8 cellular contexts compared by ENCODE assay signal in the genomic region with DNA sequence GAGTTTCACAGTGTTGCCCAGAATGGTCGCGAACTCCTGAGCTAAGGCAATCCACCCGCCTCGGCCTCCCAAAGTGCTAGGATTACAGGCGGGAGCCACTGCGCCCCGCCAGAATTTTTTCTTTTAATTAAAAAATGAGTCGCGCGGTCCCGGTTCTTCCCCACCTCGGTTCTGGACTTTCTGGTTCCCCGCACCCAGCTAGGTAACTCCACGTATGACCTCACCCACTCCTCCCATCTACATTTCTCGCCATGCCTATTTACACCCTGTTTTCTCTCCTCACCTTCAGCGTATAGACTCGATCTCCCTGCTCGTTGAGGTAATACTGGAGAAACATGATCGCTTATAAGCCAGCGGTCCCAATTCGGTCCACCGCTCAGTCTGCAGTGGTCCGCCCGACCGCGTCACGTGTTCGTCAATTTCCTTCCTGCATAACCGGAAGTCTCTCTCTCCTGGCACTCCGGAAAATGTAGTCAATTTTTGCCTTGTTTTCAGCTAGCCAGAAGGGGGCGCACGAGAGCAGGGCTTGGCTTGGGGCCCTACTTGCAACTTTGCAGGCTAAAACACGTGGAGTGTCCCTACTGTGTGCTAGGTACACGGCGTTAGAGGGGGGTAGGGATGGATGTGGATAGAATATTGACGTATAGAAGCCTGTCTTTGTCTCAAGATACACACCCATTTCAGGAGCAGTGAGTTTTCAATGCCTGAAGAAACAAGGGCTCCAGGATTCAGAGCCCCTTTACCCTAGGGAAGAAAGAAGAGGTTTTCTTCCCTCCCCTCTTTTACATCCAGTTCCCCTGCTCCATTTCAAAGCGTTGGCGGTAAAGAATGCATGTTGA. TPM values are rescaled to one million over a fixed set of nuclear protein-coding genes. Genes with fewer than 3 reads are reported as not detected.
DNase-seq lines count a peak whose midpoint lies in the region; ATAC-seq and TF ChIP-seq lines count a peak whose summit lies in the region.

TSS of gene NOP10 (minus strand) at position 400 of the 839 bp plus-strand sequence. CDS start at position 337, 63 bp downstream.
A gene with protein sequence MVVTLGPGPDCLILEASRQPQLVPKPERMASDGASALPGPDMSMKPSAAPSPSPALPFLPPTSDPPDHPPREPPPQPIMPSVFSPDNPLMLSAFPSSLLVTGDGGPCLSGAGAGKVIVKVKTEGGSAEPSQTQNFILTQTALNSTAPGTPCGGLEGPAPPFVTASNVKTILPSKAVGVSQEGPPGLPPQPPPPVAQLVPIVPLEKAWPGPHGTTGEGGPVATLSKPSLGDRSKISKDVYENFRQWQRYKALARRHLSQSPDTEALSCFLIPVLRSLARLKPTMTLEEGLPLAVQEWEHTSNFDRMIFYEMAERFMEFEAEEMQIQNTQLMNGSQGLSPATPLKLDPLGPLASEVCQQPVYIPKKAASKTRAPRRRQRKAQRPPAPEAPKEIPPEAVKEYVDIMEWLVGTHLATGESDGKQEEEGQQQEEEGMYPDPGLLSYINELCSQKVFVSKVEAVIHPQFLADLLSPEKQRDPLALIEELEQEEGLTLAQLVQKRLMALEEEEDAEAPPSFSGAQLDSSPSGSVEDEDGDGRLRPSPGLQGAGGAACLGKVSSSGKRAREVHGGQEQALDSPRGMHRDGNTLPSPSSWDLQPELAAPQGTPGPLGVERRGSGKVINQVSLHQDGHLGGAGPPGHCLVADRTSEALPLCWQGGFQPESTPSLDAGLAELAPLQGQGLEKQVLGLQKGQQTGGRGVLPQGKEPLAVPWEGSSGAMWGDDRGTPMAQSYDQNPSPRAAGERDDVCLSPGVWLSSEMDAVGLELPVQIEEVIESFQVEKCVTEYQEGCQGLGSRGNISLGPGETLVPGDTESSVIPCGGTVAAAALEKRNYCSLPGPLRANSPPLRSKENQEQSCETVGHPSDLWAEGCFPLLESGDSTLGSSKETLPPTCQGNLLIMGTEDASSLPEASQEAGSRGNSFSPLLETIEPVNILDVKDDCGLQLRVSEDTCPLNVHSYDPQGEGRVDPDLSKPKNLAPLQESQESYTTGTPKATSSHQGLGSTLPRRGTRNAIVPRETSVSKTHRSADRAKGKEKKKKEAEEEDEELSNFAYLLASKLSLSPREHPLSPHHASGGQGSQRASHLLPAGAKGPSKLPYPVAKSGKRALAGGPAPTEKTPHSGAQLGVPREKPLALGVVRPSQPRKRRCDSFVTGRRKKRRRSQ (plus strand): TSS at position 579 of the 839 bp plus-strand sequence. CDS start 382 bp downstream, outside the sequence.

- in situ Hi-C loops in SK-MEL-5 (cut with HindIII; ENCODE audit: low pct_unique_long_range_greater_than_20kb, low sequenced_read_pairs): no loop called here

- peak within 1 kb of the TSS; percentile 85 for H3K4me3 ChIP-seq in GM08714 (ENCODE audit: low read length)
- peak within 1 kb of the TSS; percentile 82 for H3K4me3 ChIP-seq in HFF-Myc (replicated peaks; ENCODE audit: low read depth, low read length)
- H3K4me3 ChIP-seq in osteoblast (ENCODE audit: insufficient read depth, low read length): peak within 1 kb of the TSS; percentile 96
- H3K4me3 ChIP-seq in thoracic aorta: peak within 1 kb of the TSS; percentile 82

- DNase-seq in HFF-Myc (ENCODE audit: extremely low read depth, low read depth): peak; percentile 90
- DNase-seq in NAMALWA (ENCODE audit: low spot score): peak; percentile 95
- peak; percentile 90 for DNase-seq in SK-MEL-5 (ENCODE audit: low read depth, low spot score)
- peak; percentile 96 for DNase-seq in activated naive CD4-positive, alpha-beta T cell treated with anti-CD3 and anti-CD28 coated beads, Interleukin-2, amount 10 ng/mL, durations not matched to agents 7 days and 5 days
- DNase-seq in glomerular visceral epithelial cell (ENCODE audit: extremely low spot score): peak; percentile 93
- DNase-seq in osteoblast (ENCODE audit: insufficient read length, low spot score, missing footprints): peak; percentile 94
- DNase-seq in thoracic aorta (ENCODE audit: low spot score): peak; percentile 56

- H3K4me2 ChIP-seq in osteoblast (ENCODE audit: insufficient read depth, low read length): peak within 1 kb of the TSS; percentile 76

- H3K27ac Mint-ChIP-seq in activated naive CD4-positive, alpha-beta T cell treated with anti-CD3 and anti-CD28 coated beads, Interleukin-2, amount 10 ng/mL, durations not matched to agents 7 days and 5 days: no peak within 1 kb of the TSS

- H3K79me2 ChIP-seq in osteoblast (ENCODE audit: insufficient read depth, low read length): peaks cover 34% of the 10 kb centered on the region

- H3K36me3 ChIP-seq in osteoblast (ENCODE audit: insufficient read depth, low read length) (peaks cover 22% of the 10 kb centered on the region), thoracic aorta (peaks cover 7% of the 10 kb centered on the region)

- CTCF ChIA-PET in activated naive CD4-positive, alpha-beta T cell treated with anti-CD3 and anti-CD28 coated beads, Interleukin-2, amount 10 ng/mL, durations not matched to agents 7 days and 5 days (lab: Charles Lee): interaction anchor here (0.6 to 4.3 kb wide), 12 partner anchors 12 to 245 kb away, joined by 3 to 49 read pairs (median 4); partner anchors contain the start of genes KATNBL1 and LPCAT4

- peaks cover 3% of the 10 kb centered on the region for H4K20me1 ChIP-seq in osteoblast (ENCODE audit: insufficient read depth, low read length)

- H3K27ac ChIP-seq in osteoblast (ENCODE audit: low read depth, low read length) (peak within 1 kb of the TSS; percentile 90), thoracic aorta (peak within 1 kb of the TSS; percentile 84 to 88)

- peaks cover 24% of the 10 kb centered on the region for H3K4me1 Mint-ChIP-seq in activated naive CD4-positive, alpha-beta T cell treated with anti-CD3 and anti-CD28 coated beads, Interleukin-2, amount 10 ng/mL, durations not matched to agents 7 days and 5 days

- no peaks in the 10 kb centered on the region for H3K27me3 ChIP-seq in osteoblast (ENCODE audit: insufficient read depth, low read length)
- H3K27me3 ChIP-seq in thoracic aorta (replicated peaks; ENCODE audit: insufficient read depth): no peaks in the 10 kb centered on the region

- H3K27me3 Mint-ChIP-seq in activated naive CD4-positive, alpha-beta T cell treated with anti-CD3 and anti-CD28 coated beads, Interleukin-2, amount 10 ng/mL, durations not matched to agents 7 days and 5 days: peaks cover 14% of the 10 kb centered on the region

- peak; percentile 86 for TF ChIP-seq CTCF in HFF-Myc (IDR thresholded peaks at IDR 0.05; ENCODE audit: low read depth, low read length, missing control alignments)
- peak; percentile 100 for TF ChIP-seq CTCF in osteoblast (IDR thresholded peaks at IDR 0.05; ENCODE audit: extremely low read depth, low read depth, low read length)
- peak; percentile 96 for TF ChIP-seq CTCF in thoracic aorta (IDR thresholded peaks at IDR 0.05)

- ATAC-seq in thoracic aorta (ENCODE audit: insufficient number of reproducible peaks, low FRiP score, low read depth): peak; percentile 84

- H3K9me3 Mint-ChIP-seq in activated naive CD4-positive, alpha-beta T cell treated with anti-CD3 and anti-CD28 coated beads, Interleukin-2, amount 10 ng/mL, durations not matched to agents 7 days and 5 days: no peaks in the 10 kb centered on the region

- H2AFZ ChIP-seq in osteoblast (ENCODE audit: low read length): peak within 1 kb of the TSS; percentile 99

- H3K36me3 Mint-ChIP-seq in activated naive CD4-positive, alpha-beta T cell treated with anti-CD3 and anti-CD28 coated beads, Interleukin-2, amount 10 ng/mL, durations not matched to agents 7 days and 5 days: peaks cover 24% of the 10 kb centered on the region

- H3K4me1 ChIP-seq in osteoblast (ENCODE audit: insufficient read depth, low read length) (peaks cover 3% of the 10 kb centered on the region), thoracic aorta (ENCODE audit: control insufficient read depth in 1 of 2, low read depth in 2 of 2) (peaks cover 10 to 18% of the 10 kb centered on the region in 2 donors)

- H3K9me3 ChIP-seq in osteoblast (ENCODE audit: low read depth, low read length) (no peaks in the 10 kb centered on the region), thoracic aorta (no peaks in the 10 kb centered on the region)

- no peak within 1 kb of the TSS for H3K4me3 Mint-ChIP-seq in activated naive CD4-positive, alpha-beta T cell treated with anti-CD3 and anti-CD28 coated beads, Interleukin-2, amount 10 ng/mL, durations not matched to agents 7 days and 5 days

RNA-seq across cellular contexts. Expression of gene NOP10, which starts in this region (rescaled TPM):
- total RNA-seq in SK-MEL-5 (2014; rRNA removed; shearing (Covaris generic)): 388 and 392 TPM in 2 replicates
- 156 and 259 TPM in 2 replicates for polyA plus RNA-seq in SK-MEL-5 (2015; cell fraction: cytosol; rRNA removed)
- 36.9 and 61.1 TPM in 2 replicates for polyA plus RNA-seq in SK-MEL-5 (2015; cell fraction: nucleus; rRNA removed)
- total RNA-seq in osteoblast (193 and 216 TPM in 2 replicates), thoracic aorta (10 to 100 TPM; 28.9 to 88.8 TPM)

RNA-seq across cellular contexts. Expression of the second gene that starts in this region (rescaled TPM):
- total RNA-seq in SK-MEL-5 (2014; rRNA removed; shearing (Covaris generic)): not detected in 2 replicates
- polyA plus RNA-seq in SK-MEL-5 (2015; cell fraction: cytosol; rRNA removed): not detected in 2 replicates
- polyA plus RNA-seq in SK-MEL-5 (2015; cell fraction: nucleus; rRNA removed): not detected in 2 replicates
- total RNA-seq in osteoblast (under 0.01 TPM in 1 of 2 replicates, not detected in the other), thoracic aorta (not detected)

Comparison
In these comparisons a context has a peak if more than half of its experiments do, and no peak if none do; other contexts are left out.
1. Peak in every context shown above with its lines: DNase-seq, ATAC-seq, H3K4me3 ChIP-seq and H3K27ac ChIP-seq.